ENCODE assay signal across 8 cellular contexts in genomic region chrX:150972450-150972849, GRCh38.
"Had no signal": no experiment of that assay in that cellular context is flagged by ENCODE, and none has a peak within 500 bp of the region (broad histone marks: within the 10 kb centered on the region; RNA-seq: fewer than 3 reads in every experiment).

No MANE protein-coding gene starts in this region.

- FAIRE-seq: HTR-8/SVneo, K562 had no signal

- H3K27ac ChIP-seq: GM23248 had no signal

- DNase-seq: GM23248, GOT3, H7, IMR-90 had no signal

- H3K4me3 ChIP-seq: GM23248, HAP-1, K562 had no signal

- H3K4me1 ChIP-seq: HAP-1 had no signal

- ATAC-seq: HCT116, K562 had no signal

- H3K9me3 ChIP-seq: HAP-1 had no signal
